Comparison of ENCODE assay signal across 9 cellular contexts in genomic region chrX:77820328-77820727, GRCh38.
"Had no signal": no experiment of that assay in that cellular context is flagged by ENCODE, and none has a peak within 500 bp of the region (broad histone marks: within the 10 kb centered on the region; RNA-seq: fewer than 3 reads in every experiment).

No MANE protein-coding gene starts in this region.

- H3K27me3 Mint-ChIP-seq: IgD-negative memory B cell had no signal

- H3K4me3 Mint-ChIP-seq: HFFc6, IgD-negative memory B cell had no signal

- H3K27ac Mint-ChIP-seq: HFFc6, IgD-negative memory B cell had no signal

- H3K9me3 ChIP-seq: HAP-1 had no signal

- DNase-seq: GM23248, GOT3, H7, HFFc6 had no signal

- H3K4me1 ChIP-seq: HAP-1 had no signal

- H3K27ac ChIP-seq: GM23248, HL-60 had no signal

- H3K4me1 Mint-ChIP-seq: IgD-negative memory B cell had no signal

- FAIRE-seq: HepG2 had no signal

- H2AFZ ChIP-seq: GM23248 had no signal

- H3K36me3 ChIP-seq: HAP-1 had no signal

- ATAC-seq: HCT116, HepG2 had no signal

- H3K9me3 Mint-ChIP-seq: HFFc6 had no signal

- H3K4me3 ChIP-seq: GM23248, HAP-1 had no signal

- H3K9ac ChIP-seq: GM23248 had no signal
